8 cellular contexts compared by ENCODE assay signal in the genomic region with DNA sequence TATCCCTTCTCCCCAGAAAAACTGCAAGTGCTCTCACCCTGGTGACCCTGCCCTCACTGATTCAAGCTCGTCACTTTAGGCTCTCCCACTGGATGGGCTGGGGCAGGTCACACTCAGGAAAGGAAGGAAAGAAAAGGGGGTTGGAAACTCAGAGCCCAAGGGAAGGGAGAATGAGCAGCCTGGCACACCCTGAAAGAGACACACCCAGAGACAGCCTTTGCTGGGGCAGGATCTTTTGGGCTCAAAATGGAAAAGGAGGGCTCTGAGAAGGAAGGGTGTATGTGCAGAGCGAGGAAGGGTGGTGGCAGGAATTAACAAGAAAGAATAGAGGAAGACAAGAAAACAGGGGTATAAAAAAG. TPM values are rescaled to one million over a fixed set of nuclear protein-coding genes. Genes with fewer than 3 reads are reported as not detected.
DNase-seq lines count a peak whose midpoint lies in the region; ATAC-seq and TF ChIP-seq lines count a peak whose summit lies in the region.

No MANE protein-coding gene starts in this region.

- no peaks in the 10 kb centered on the region for H3K9me3 ChIP-seq in ascending aorta
- no peaks in the 10 kb centered on the region for H3K9me3 ChIP-seq in liver (ENCODE audit: control insufficient read depth in 4 of 4, low read length in 3 of 4)
- no peaks in the 10 kb centered on the region for H3K9me3 ChIP-seq in thyroid gland

- peak overlapping the region; percentile 72 to 77 for H3K9ac ChIP-seq in liver (ENCODE audit: low read depth in 1 of 2, low read length in 2 of 2)

- peaks cover 28% of the 10 kb centered on the region for H3K4me1 Mint-ChIP-seq in activated CD4-positive, alpha-beta T cell treated with anti-CD3 and anti-CD28 coated beads, Interleukin-2, amount 10 ng/mL, durations not matched to agents 7 days and 5 days

- TF ChIP-seq RAD21 in liver (IDR thresholded peaks at IDR 0.05) = no peak

- TF ChIP-seq CTCF in ascending aorta (IDR thresholded peaks at IDR 0.05) = no peak
- no peak for TF ChIP-seq CTCF in liver (IDR thresholded peaks at IDR 0.05; ENCODE audit: low read depth, low read length, missing input control)
- TF ChIP-seq CTCF in thyroid gland (IDR thresholded peaks at IDR 0.05) = no peak

- H3K9me3 Mint-ChIP-seq in activated CD4-positive, alpha-beta T cell treated with anti-CD3 and anti-CD28 coated beads, Interleukin-2, amount 10 ng/mL, durations not matched to agents 7 days and 5 days = no peaks in the 10 kb centered on the region

- peaks cover 83% of the 10 kb centered on the region for H3K36me3 Mint-ChIP-seq in activated CD4-positive, alpha-beta T cell treated with anti-CD3 and anti-CD28 coated beads, Interleukin-2, amount 10 ng/mL, durations not matched to agents 7 days and 5 days (ENCODE audit: low read depth)

- intact Hi-C loops in ascending aorta (cut with DNase I) (loop anchor here (2.0 to 5.0 kb wide), 2 partner anchors 69 to 127 kb away; a partner anchor contains a TSS), thyroid gland (cut with DNase I) (no loop called here)

- CTCF ChIA-PET in activated CD4-positive, alpha-beta T cell treated with anti-CD3 and anti-CD28 coated beads, Interleukin-2, amount 10 ng/mL, durations not matched to agents 7 days and 5 days (lab: Charles Lee) = interaction anchor here (1.2 to 12.7 kb wide), 5 partner anchors 12 to 201 kb away, joined by 3 to 476 read pairs (median 3); a partner anchor contains a TSS

- ATAC-seq in GM21723 (IDR thresholded peaks at IDR 0.05; ENCODE audit: unreplicated experiment) = no peak

- WGBS in liver = 33% methylated on average over 2 of the region's 2 CpGs
- WGBS in thyroid gland, 2 donors = 46 to 68% methylated on average over 2 of the region's 2 CpGs

- H3K4me3 ChIP-seq in ascending aorta (peak overlapping the region; percentile 75 to 91), liver (ENCODE audit: low read depth in 1 of 3, low read length in 3 of 3) (peak overlapping the region; percentile 59 to 71 (median 60)), thyroid gland (replicated peaks in 1 of 3) (peak overlapping the region in 1 of 3 donors; percentile 81)

- no peak for DNase-seq in activated CD4-positive, alpha-beta T cell treated with anti-CD3 and anti-CD28 coated beads, Interleukin-2, amount 10 ng/mL, durations not matched to agents 7 days and 5 days
- DNase-seq in activated CD4-positive, alpha-beta T cell treated with anti-CD3 and anti-CD28 coated beads, Interleukin-2, amount 50 U/mL, for 4 hours = no peak
- no peak for DNase-seq in ascending aorta (ENCODE audit: low spot score in 2 of 2)
- DNase-seq in thyroid gland = no peak
- no peak for DNase-seq in activated CD4-positive, CD25-positive, alpha-beta regulatory T cell (lab: John Stamatoyannopoulos, UW)
- no peak for DNase-seq in DMS53 treated with DMSO at 0.1 percent for 48 hours (lab: John Stamatoyannopoulos, UW; ENCODE audit: unreplicated experiment)

- H3K4me3 Mint-ChIP-seq in activated CD4-positive, alpha-beta T cell treated with anti-CD3 and anti-CD28 coated beads, Interleukin-2, amount 10 ng/mL, durations not matched to agents 7 days and 5 days = peak overlapping the region; percentile 100

- no peaks in the 10 kb centered on the region for H3K27me3 Mint-ChIP-seq in activated CD4-positive, alpha-beta T cell treated with anti-CD3 and anti-CD28 coated beads, Interleukin-2, amount 10 ng/mL, durations not matched to agents 7 days and 5 days

- no peak for TF ChIP-seq POLR2A in thyroid gland (IDR thresholded peaks at IDR 0.05)

- H3K36me3 ChIP-seq in ascending aorta (peaks cover 5 to 16% of the 10 kb centered on the region in 2 donors), liver (ENCODE audit: control insufficient read depth in 4 of 4, insufficient read depth in 3 of 4, low read depth in 1 of 4, low read length in 3 of 4) (no peaks in the 10 kb centered on the region), thyroid gland (no peaks in the 10 kb centered on the region)

- H3K27ac Mint-ChIP-seq in activated CD4-positive, alpha-beta T cell treated with anti-CD3 and anti-CD28 coated beads, Interleukin-2, amount 10 ng/mL, durations not matched to agents 7 days and 5 days = peak overlapping the region; percentile 89

- H3K27me3 ChIP-seq in ascending aorta (no peaks in the 10 kb centered on the region), liver (ENCODE audit: control insufficient read depth in 4 of 4, insufficient read depth in 4 of 4, low read length in 3 of 4) (no peaks in the 10 kb centered on the region), thyroid gland (no peaks in the 10 kb centered on the region)

- POLR2A ChIA-PET in activated CD4-positive, alpha-beta T cell treated with anti-CD3 and anti-CD28 coated beads, Interleukin-2, amount 10 ng/mL, durations not matched to agents 7 days and 5 days (lab: Charles Lee) = interaction anchor here (0.9 to 1.8 kb wide), 2 partner anchors 33 to 47 kb away, joined by 5 read pairs; a partner anchor contains a TSS

- H3K27ac ChIP-seq in ascending aorta (peak overlapping the region; percentile 99), liver (ENCODE audit: low read depth in 1 of 2, low read length in 2 of 2) (peak overlapping the region; percentile 97 to 99), thyroid gland (peak overlapping the region; percentile 60 to 98 (median 93))

- peaks cover 18 to 46% of the 10 kb centered on the region in 2 donors for H3K4me1 ChIP-seq in ascending aorta
- H3K4me1 ChIP-seq in liver (ENCODE audit: control insufficient read depth in 4 of 4, insufficient read depth in 4 of 4, low read length in 3 of 4) = peaks cover 16 to 74% (median 55%) of the 10 kb centered on the region in 4 donors
- peaks cover 20 to 53% of the 10 kb centered on the region in 2 donors for H3K4me1 ChIP-seq in thyroid gland

TF ChIP-seq in liver, 16 proteins besides CTCF, POLR2A, EP300 and RAD21 (continues in another document):
- TF ChIP-seq, protein P1, sequence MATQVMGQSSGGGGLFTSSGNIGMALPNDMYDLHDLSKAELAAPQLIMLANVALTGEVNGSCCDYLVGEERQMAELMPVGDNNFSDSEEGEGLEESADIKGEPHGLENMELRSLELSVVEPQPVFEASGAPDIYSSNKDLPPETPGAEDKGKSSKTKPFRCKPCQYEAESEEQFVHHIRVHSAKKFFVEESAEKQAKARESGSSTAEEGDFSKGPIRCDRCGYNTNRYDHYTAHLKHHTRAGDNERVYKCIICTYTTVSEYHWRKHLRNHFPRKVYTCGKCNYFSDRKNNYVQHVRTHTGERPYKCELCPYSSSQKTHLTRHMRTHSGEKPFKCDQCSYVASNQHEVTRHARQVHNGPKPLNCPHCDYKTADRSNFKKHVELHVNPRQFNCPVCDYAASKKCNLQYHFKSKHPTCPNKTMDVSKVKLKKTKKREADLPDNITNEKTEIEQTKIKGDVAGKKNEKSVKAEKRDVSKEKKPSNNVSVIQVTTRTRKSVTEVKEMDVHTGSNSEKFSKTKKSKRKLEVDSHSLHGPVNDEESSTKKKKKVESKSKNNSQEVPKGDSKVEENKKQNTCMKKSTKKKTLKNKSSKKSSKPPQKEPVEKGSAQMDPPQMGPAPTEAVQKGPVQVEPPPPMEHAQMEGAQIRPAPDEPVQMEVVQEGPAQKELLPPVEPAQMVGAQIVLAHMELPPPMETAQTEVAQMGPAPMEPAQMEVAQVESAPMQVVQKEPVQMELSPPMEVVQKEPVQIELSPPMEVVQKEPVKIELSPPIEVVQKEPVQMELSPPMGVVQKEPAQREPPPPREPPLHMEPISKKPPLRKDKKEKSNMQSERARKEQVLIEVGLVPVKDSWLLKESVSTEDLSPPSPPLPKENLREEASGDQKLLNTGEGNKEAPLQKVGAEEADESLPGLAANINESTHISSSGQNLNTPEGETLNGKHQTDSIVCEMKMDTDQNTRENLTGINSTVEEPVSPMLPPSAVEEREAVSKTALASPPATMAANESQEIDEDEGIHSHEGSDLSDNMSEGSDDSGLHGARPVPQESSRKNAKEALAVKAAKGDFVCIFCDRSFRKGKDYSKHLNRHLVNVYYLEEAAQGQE (IDR thresholded peaks at IDR 0.05) = no peak
- TF ChIP-seq JUND (IDR thresholded peaks at IDR 0.05) = no peak
- TF ChIP-seq, protein P2, sequence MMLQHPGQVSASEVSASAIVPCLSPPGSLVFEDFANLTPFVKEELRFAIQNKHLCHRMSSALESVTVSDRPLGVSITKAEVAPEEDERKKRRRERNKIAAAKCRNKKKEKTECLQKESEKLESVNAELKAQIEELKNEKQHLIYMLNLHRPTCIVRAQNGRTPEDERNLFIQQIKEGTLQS (IDR thresholded peaks at IDR 0.05) = no peak
- TF ChIP-seq SP1 (IDR thresholded peaks at IDR 0.05) = no peak
- TF ChIP-seq HNF4G (IDR thresholded peaks at IDR 0.05) = no peak
- TF ChIP-seq NR2F2 (IDR thresholded peaks at IDR 0.05) = no peak
- no peak for TF ChIP-seq FOXA1 (IDR thresholded peaks at IDR 0.05)
- no peak for TF ChIP-seq FOXA2 (IDR thresholded peaks at IDR 0.05)
- TF ChIP-seq EGR1 (IDR thresholded peaks at IDR 0.05; ENCODE audit: low read depth in 2 of 2) = no peak

RNA-seq across cellular contexts. Expression of a gene that starts 2.5 kb away (rescaled TPM):
- total RNA-seq in activated CD4-positive, alpha-beta T cell treated with anti-CD3 and anti-CD28 coated beads, Interleukin-2, amount 10 ng/mL, durations not matched to agents 7 days and 5 days = 100 to 1,000 TPM; 243 to 272 TPM
- total RNA-seq in ascending aorta (83.3 TPM), liver (10 to 100 TPM; 11.4 to 11.5 TPM), thyroid gland (10 to 100 TPM; 14.2 to 35.1 (median 15.2) TPM)
- polyA plus RNA-seq in liver = 10 to 100 TPM in 1 of 2 donors, 1 to 10 TPM in 1; 7.4 to 17.4 TPM

RNA-seq across cellular contexts. Expression of a gene that starts 6.8 kb away (rescaled TPM):
- total RNA-seq in activated CD4-positive, alpha-beta T cell treated with anti-CD3 and anti-CD28 coated beads, Interleukin-2, amount 10 ng/mL, durations not matched to agents 7 days and 5 days = 10 to 100 TPM; 43.1 to 58.8 TPM
- total RNA-seq in ascending aorta = 25.1 TPM
- 1 to 10 TPM in 1 of 2 donors, under 1 TPM in 1; 0.59 to 2.3 TPM for total RNA-seq in liver
- 1 to 10 TPM; 2.4 to 3.3 TPM for polyA plus RNA-seq in liver
- 1 to 10 TPM; 3.5 to 8.3 (median 5.7) TPM for total RNA-seq in thyroid gland

RNA-seq across cellular contexts. Expression of a gene that starts 11.2 kb away (rescaled TPM):
- total RNA-seq in activated CD4-positive, alpha-beta T cell treated with anti-CD3 and anti-CD28 coated beads, Interleukin-2, amount 10 ng/mL, durations not matched to agents 7 days and 5 days = 10 to 100 TPM; 40.4 to 40.7 TPM
- total RNA-seq in ascending aorta = 39.2 TPM
- 10 to 100 TPM; 20.6 to 23.9 TPM for total RNA-seq in liver
- polyA plus RNA-seq in liver = 10 to 100 TPM; 10.1 to 14.2 TPM
- 10 to 100 TPM; 25.6 to 38.8 (median 28.2) TPM for total RNA-seq in thyroid gland

RNA-seq across cellular contexts. Expression of a gene that starts 33.1 kb away (rescaled TPM):
- 10 to 100 TPM; 46.8 to 53.2 TPM for total RNA-seq in activated CD4-positive, alpha-beta T cell treated with anti-CD3 and anti-CD28 coated beads, Interleukin-2, amount 10 ng/mL, durations not matched to agents 7 days and 5 days
- total RNA-seq in ascending aorta (27.1 TPM), liver (10 to 100 TPM in 1 of 2 donors, 1 to 10 TPM in 1; 9.0 to 15.5 TPM), thyroid gland (10 to 100 TPM; 15.3 to 27.2 (median 20.2) TPM)
- 1 to 10 TPM; 5.9 to 7.7 TPM for polyA plus RNA-seq in liver

RNA-seq across cellular contexts. Expression of a gene that starts 36.2 kb away (rescaled TPM):
- total RNA-seq in activated CD4-positive, alpha-beta T cell treated with anti-CD3 and anti-CD28 coated beads, Interleukin-2, amount 10 ng/mL, durations not matched to agents 7 days and 5 days = 1,000 to 10,000 TPM; 1,494 to 1,661 TPM
- total RNA-seq in ascending aorta = 537 TPM
- total RNA-seq in liver = 100 to 1,000 TPM; 197 to 533 TPM
- polyA plus RNA-seq in liver = 100 to 1,000 TPM; 115 to 224 TPM
- total RNA-seq in thyroid gland = 100 to 1,000 TPM; 162 to 441 (median 269) TPM
